Comparison of ENCODE assay signal across 29 cellular contexts in genomic region chr4:15670576-15670975, GRCh38.
"Had no signal": no experiment of that assay in that cellular context is flagged by ENCODE, and none has a peak within 500 bp of the region (broad histone marks: within the 10 kb centered on the region; RNA-seq: fewer than 3 reads in every experiment).

No MANE protein-coding gene starts in this region.

- H3K36me3 Mint-ChIP-seq: immature natural killer cell had no signal

- H3K27me3 Mint-ChIP-seq: activated CD8-positive, alpha-beta T cell treated with anti-CD3 and anti-CD28 coated beads for 36 hours; activated T-helper 17 cell treated with anti-CD3 and anti-CD28 coated beads, Interleukin-2, amount 50 U/mL, for 72 hours; central memory CD8-positive, alpha-beta T cell; stimulated activated naive CD8-positive, alpha-beta T cell treated with anti-CD3 and anti-CD28 coated beads, Interleukin-15, amount 100 ng/mL, for 72 hours had no signal

- H3K27ac ChIP-seq: colonic mucosa, gastroesophageal sphincter, heart left ventricle, pancreas, prostate gland, sigmoid colon, upper lobe of right lung had no signal

- H3K36me3 ChIP-seq: colonic mucosa, gastroesophageal sphincter, heart left ventricle, pancreas, prostate gland, sigmoid colon, upper lobe of right lung had no signal

- H3K27ac Mint-ChIP-seq: activated CD8-positive, alpha-beta T cell treated with anti-CD3 and anti-CD28 coated beads for 36 hours; activated naive CD4-positive, alpha-beta T cell treated with anti-CD3 and anti-CD28 coated beads, Interleukin-2, amount 50 U/mL, for 72 hours; activated T-helper 17 cell treated with anti-CD3 and anti-CD28 coated beads, Interleukin-2, amount 50 U/mL, for 72 hours; immature natural killer cell; stimulated activated effector memory CD8-positive, alpha-beta T cell treated with anti-CD3 and anti-CD28 coated beads, Interleukin-12 subunit alpha, Interleukin-12 subunit beta, amount 100 ng/mL, for 72 hours; stimulated activated naive CD8-positive, alpha-beta T cell treated with anti-CD3 and anti-CD28 coated beads, Interleukin-15, amount 100 ng/mL, for 72 hours; T-helper 1 cell treated with Interleukin-12 subunit alpha and Interleukin-12 subunit beta and Interleukin-4 antibody, amounts not matched to agents 30 μg/mL and 1 μg/mL, for 36 hours had no signal

- DNase-seq: activated CD4-positive, alpha-beta T cell treated with anti-CD3 and anti-CD28 coated beads, Interleukin-2, amount 50 U/mL, for 1 hour; activated CD8-positive, alpha-beta T cell treated with anti-CD3 and anti-CD28 coated beads for 36 hours; activated gamma-delta T cell treated with Interleukin-2 at 50 U/mL for 16 hours; activated T-cell treated with anti-CD3 and anti-CD28 coated beads, Interleukin-2, amount 50 U/mL, for 4 hours; colonic mucosa; effector memory CD4-positive, alpha-beta T cell; erythroblast; heart left ventricle; hypothalamus; immature natural killer cell; kidney; left colon; nephron progenitor cell; pancreas; retina; sigmoid colon; small intestine; stimulated activated CD4-positive, alpha-beta T cell treated with anti-CD3 and anti-CD28 coated beads, Interleukin-4, amount 100 ng/mL, for 24 hours; stimulated activated naive CD8-positive, alpha-beta T cell treated with anti-CD3 and anti-CD28 coated beads, Interleukin-15, amount 100 ng/mL, for 72 hours; substantia nigra; T1000; upper lobe of right lung had no signal

- ATAC-seq: activated CD8-positive, alpha-beta T cell treated with anti-CD3 and anti-CD28 coated beads for 36 hours; activated naive CD4-positive, alpha-beta T cell treated with anti-CD3 and anti-CD28 coated beads, Interleukin-2, amount 50 U/mL, for 72 hours; activated T-cell treated with anti-CD3 and anti-CD28 coated beads, Interleukin-2, amount 50 U/mL, for 4 hours; activated T-helper 17 cell treated with anti-CD3 and anti-CD28 coated beads, Interleukin-2, amount 50 U/mL, for 72 hours; gastroesophageal sphincter; heart left ventricle; left colon; pancreas; stimulated activated effector memory CD8-positive, alpha-beta T cell treated with anti-CD3 and anti-CD28 coated beads, Interleukin-12 subunit alpha, Interleukin-12 subunit beta, amount 100 ng/mL, for 72 hours; stimulated activated naive CD8-positive, alpha-beta T cell treated with anti-CD3 and anti-CD28 coated beads, Interleukin-15, amount 100 ng/mL, for 72 hours; upper lobe of right lung had no signal

- H3K4me1 ChIP-seq: gastroesophageal sphincter, pancreas, prostate gland, sigmoid colon had no signal

- H3K4me3 ChIP-seq: colonic mucosa, gastroesophageal sphincter, heart left ventricle, pancreas, prostate gland, sigmoid colon, upper lobe of right lung had no signal

- H3K27me3 ChIP-seq: colonic mucosa, gastroesophageal sphincter, heart left ventricle, pancreas, sigmoid colon, upper lobe of right lung had no signal

- H3K9me3 ChIP-seq: colonic mucosa, gastroesophageal sphincter, heart left ventricle, pancreas, prostate gland, sigmoid colon, upper lobe of right lung had no signal

- H3K4me1 Mint-ChIP-seq: central memory CD8-positive, alpha-beta T cell; nephron progenitor cell had no signal

- H3K4me3 Mint-ChIP-seq: activated CD8-positive, alpha-beta T cell treated with anti-CD3 and anti-CD28 coated beads for 36 hours; activated T-cell treated with anti-CD3 and anti-CD28 coated beads, Interleukin-2, amount 50 U/mL, for 4 hours; activated T-helper 17 cell treated with anti-CD3 and anti-CD28 coated beads, Interleukin-2, amount 50 U/mL, for 72 hours; central memory CD8-positive, alpha-beta T cell; immature natural killer cell; nephron progenitor cell; stimulated activated effector memory CD8-positive, alpha-beta T cell treated with anti-CD3 and anti-CD28 coated beads, Interleukin-12 subunit alpha, Interleukin-12 subunit beta, amount 100 ng/mL, for 72 hours; stimulated activated naive CD8-positive, alpha-beta T cell treated with anti-CD3 and anti-CD28 coated beads, Interleukin-15, amount 100 ng/mL, for 72 hours; T-helper 1 cell treated with Interleukin-12 subunit alpha and Interleukin-12 subunit beta and Interleukin-4 antibody, amounts not matched to agents 30 μg/mL and 1 μg/mL, for 36 hours had no signal

- H3K9me3 Mint-ChIP-seq: activated CD8-positive, alpha-beta T cell treated with anti-CD3 and anti-CD28 coated beads for 36 hours; activated naive CD4-positive, alpha-beta T cell treated with anti-CD3 and anti-CD28 coated beads, Interleukin-2, amount 50 U/mL, for 72 hours; activated T-cell treated with anti-CD3 and anti-CD28 coated beads, Interleukin-2, amount 50 U/mL, for 4 hours; activated T-helper 17 cell treated with anti-CD3 and anti-CD28 coated beads, Interleukin-2, amount 50 U/mL, for 72 hours; central memory CD8-positive, alpha-beta T cell; immature natural killer cell; nephron progenitor cell; stimulated activated effector memory CD8-positive, alpha-beta T cell treated with anti-CD3 and anti-CD28 coated beads, Interleukin-12 subunit alpha, Interleukin-12 subunit beta, amount 100 ng/mL, for 72 hours; T-helper 1 cell treated with Interleukin-12 subunit alpha and Interleukin-12 subunit beta and Interleukin-4 antibody, amounts not matched to agents 30 μg/mL and 1 μg/mL, for 36 hours had no signal
